In genomic region chr17:19733953-19734526, GRCh38 we compare ENCODE assay signal across 25 cellular contexts. TPM values are rescaled to one million over a fixed set of nuclear protein-coding genes. Genes with fewer than 3 reads are reported as not detected.
"Had no signal": no experiment of that assay in that cellular context is flagged by ENCODE, and none has a peak within 500 bp of the region (broad histone marks: within the 10 kb centered on the region; RNA-seq: fewer than 3 reads in every experiment).

No MANE protein-coding gene starts in this region.

- H3K4me3 Mint-ChIP-seq: activated CD4-positive, alpha-beta T cell treated with anti-CD3 and anti-CD28 coated beads, Interleukin-2, amount 10 ng/mL, durations not matched to agents 7 days and 5 days; activated naive CD8-positive, alpha-beta T cell treated with anti-CD3 and anti-CD28 coated beads for 36 hours; activated T-cell treated with anti-CD3 and anti-CD28 coated beads, Interleukin-2, amount 50 U/mL, for 24 hours; activated T-helper 17 cell treated with anti-CD3 and anti-CD28 coated beads, Interleukin-2, amount 50 U/mL, for 72 hours; naive thymus-derived CD8-positive, alpha-beta T cell; neural progenitor cell; stimulated activated naive B cell treated with anti-CD40 and anti-IgM and Interleukin-4, amounts not matched to agents 10 μg/mL and 1 μg/mL and 100 μg/mL, for 72 hours; T-cell; T-helper 2 cell treated with Interferon-gamma antibody and Interleukin-4, amounts not matched to agents 5 μg/mL and 100 μg/mL, for 36 hours had no signal

- H3K36me3 ChIP-seq: esophagus muscularis mucosa, neural progenitor cell, sigmoid colon, thoracic aorta, WERI-Rb-1 had no signal

- H3K9me3 Mint-ChIP-seq: activated CD4-positive, alpha-beta T cell treated with anti-CD3 and anti-CD28 coated beads, Interleukin-2, amount 10 ng/mL, durations not matched to agents 7 days and 5 days; activated naive CD8-positive, alpha-beta T cell treated with anti-CD3 and anti-CD28 coated beads for 36 hours; activated T-cell treated with anti-CD3 and anti-CD28 coated beads, Interleukin-2, amount 50 U/mL, for 24 hours; activated T-helper 17 cell treated with anti-CD3 and anti-CD28 coated beads, Interleukin-2, amount 50 U/mL, for 72 hours; naive thymus-derived CD8-positive, alpha-beta T cell; neural progenitor cell; stimulated activated naive B cell treated with anti-CD40 and anti-IgM and Interleukin-4, amounts not matched to agents 10 μg/mL and 1 μg/mL and 100 μg/mL, for 72 hours; T-cell; T-helper 2 cell treated with Interferon-gamma antibody and Interleukin-4, amounts not matched to agents 5 μg/mL and 100 μg/mL, for 36 hours had no signal

- H3K4me3 ChIP-seq: coronary artery, esophagus muscularis mucosa, neural progenitor cell, sigmoid colon, thoracic aorta had no signal

- H3K9me3 ChIP-seq: esophagus muscularis mucosa, sigmoid colon, thoracic aorta had no signal

- H3K4me1 Mint-ChIP-seq: activated CD4-positive, alpha-beta T cell treated with anti-CD3 and anti-CD28 coated beads, Interleukin-2, amount 10 ng/mL, durations not matched to agents 7 days and 5 days; activated naive CD8-positive, alpha-beta T cell treated with anti-CD3 and anti-CD28 coated beads for 36 hours; activated T-helper 17 cell treated with anti-CD3 and anti-CD28 coated beads, Interleukin-2, amount 50 U/mL, for 72 hours; stimulated activated naive B cell treated with anti-CD40 and anti-IgM and Interleukin-4, amounts not matched to agents 10 μg/mL and 1 μg/mL and 100 μg/mL, for 72 hours; T-cell had no signal

- H3K27me3 Mint-ChIP-seq: activated CD4-positive, alpha-beta T cell treated with anti-CD3 and anti-CD28 coated beads, Interleukin-2, amount 10 ng/mL, durations not matched to agents 7 days and 5 days; activated naive CD8-positive, alpha-beta T cell treated with anti-CD3 and anti-CD28 coated beads for 36 hours; activated T-cell treated with anti-CD3 and anti-CD28 coated beads, Interleukin-2, amount 50 U/mL, for 24 hours; activated T-helper 17 cell treated with anti-CD3 and anti-CD28 coated beads, Interleukin-2, amount 50 U/mL, for 72 hours; naive thymus-derived CD8-positive, alpha-beta T cell had no signal

- DNase-seq: activated CD4-positive, alpha-beta T cell treated with anti-CD3 and anti-CD28 coated beads, Interleukin-2, amount 10 ng/mL, durations not matched to agents 7 days and 5 days; activated CD4-positive, CD25-positive, alpha-beta regulatory T cell treated with anti-CD3 and anti-CD28 coated beads, Interleukin-2, amount 50 U/mL, for 72 hours; activated CD8-positive, alpha-beta memory T cell treated with anti-CD3 and anti-CD28 coated beads for 24 hours; activated CD8-positive, alpha-beta memory T cell treated with anti-CD3 and anti-CD28 coated beads, Interleukin-2, amount 50 U/mL, for 4 hours; activated naive CD8-positive, alpha-beta T cell treated with anti-CD3 and anti-CD28 coated beads for 36 hours; activated T-cell treated with anti-CD3 and anti-CD28 coated beads, Interleukin-2, amount 50 U/mL, for 24 hours; left cardiac atrium; mesenchymal stem cell; retina; sigmoid colon; stimulated activated CD4-positive, alpha-beta T cell treated with anti-CD3 and anti-CD28 coated beads, Interleukin-2, amount 100 ng/mL, for 48 hours; stimulated activated CD8-positive, alpha-beta memory T cell treated with anti-CD3 and anti-CD28 coated beads, Interleukin-4, amount 100 ng/mL, for 48 hours; stimulated activated naive B cell treated with anti-CD40 and anti-IgM and Interleukin-4, amounts not matched to agents 10 μg/mL and 1 μg/mL and 100 μg/mL, for 72 hours; T-cell; WERI-Rb-1 had no signal

- ATAC-seq: activated T-helper 17 cell treated with anti-CD3 and anti-CD28 coated beads, Interleukin-2, amount 50 U/mL, for 72 hours; left cardiac atrium; naive thymus-derived CD8-positive, alpha-beta T cell; stimulated activated naive B cell treated with anti-CD40 and anti-IgM and Interleukin-4, amounts not matched to agents 10 μg/mL and 1 μg/mL and 100 μg/mL, for 72 hours; T-cell had no signal

- H3K36me3 Mint-ChIP-seq: activated naive CD8-positive, alpha-beta T cell treated with anti-CD3 and anti-CD28 coated beads for 36 hours; naive thymus-derived CD8-positive, alpha-beta T cell; neural progenitor cell; stimulated activated naive B cell treated with anti-CD40 and anti-IgM and Interleukin-4, amounts not matched to agents 10 μg/mL and 1 μg/mL and 100 μg/mL, for 72 hours; T-cell had no signal

- H3K4me1 ChIP-seq: neural progenitor cell had no signal

- H3K27ac Mint-ChIP-seq: activated naive CD8-positive, alpha-beta T cell treated with anti-CD3 and anti-CD28 coated beads for 36 hours; activated T-cell treated with anti-CD3 and anti-CD28 coated beads, Interleukin-2, amount 50 U/mL, for 24 hours; activated T-helper 17 cell treated with anti-CD3 and anti-CD28 coated beads, Interleukin-2, amount 50 U/mL, for 72 hours; neural progenitor cell; stimulated activated naive B cell treated with anti-CD40 and anti-IgM and Interleukin-4, amounts not matched to agents 10 μg/mL and 1 μg/mL and 100 μg/mL, for 72 hours; T-cell; T-helper 2 cell treated with Interferon-gamma antibody and Interleukin-4, amounts not matched to agents 5 μg/mL and 100 μg/mL, for 36 hours had no signal

- H3K27ac ChIP-seq: coronary artery, esophagus muscularis mucosa, neural progenitor cell, sigmoid colon, thoracic aorta, WERI-Rb-1 had no signal

RNA-seq across cellular contexts. Expression of gene ALDH3A1, which starts 14.1 kb away (rescaled TPM):
- total RNA-seq: activated CD4-positive, alpha-beta T cell treated with anti-CD3 and anti-CD28 coated beads, Interleukin-2, amount 10 ng/mL, durations not matched to agents 7 days and 5 days; activated T-helper 17 cell treated with anti-CD3 and anti-CD28 coated beads, Interleukin-2, amount 50 U/mL, for 72 hours; astrocyte; naive thymus-derived CD8-positive, alpha-beta T cell; T-cell had no signal

RNA-seq across cellular contexts. Expression of gene SLC47A2, which starts 17.7 kb away (rescaled TPM):
- total RNA-seq: activated CD4-positive, alpha-beta T cell treated with anti-CD3 and anti-CD28 coated beads, Interleukin-2, amount 10 ng/mL, durations not matched to agents 7 days and 5 days; activated naive CD8-positive, alpha-beta T cell treated with anti-CD3 and anti-CD28 coated beads for 36 hours; activated T-helper 17 cell treated with anti-CD3 and anti-CD28 coated beads, Interleukin-2, amount 50 U/mL, for 72 hours; astrocyte; esophagus muscularis mucosa; left cardiac atrium; naive thymus-derived CD8-positive, alpha-beta T cell; posterior vena cava; sigmoid colon; T-cell; thoracic aorta; ureter had no signal
